Comparison of ENCODE assay signal across 17 cellular contexts in genomic region chr10:23053036-23053435, GRCh38. TPM values are rescaled to one million over a fixed set of nuclear protein-coding genes. Genes with fewer than 3 reads are reported as not detected.
DNase-seq lines count a peak whose midpoint lies in the region; ATAC-seq and TF ChIP-seq lines count a peak whose summit lies in the region.
"Had no signal": no experiment of that assay in that cellular context is flagged by ENCODE, and none has a peak within 500 bp of the region (broad histone marks: within the 10 kb centered on the region; RNA-seq: fewer than 3 reads in every experiment).

No MANE protein-coding gene starts in this region.

- peaks cover 5% of the 10 kb centered on the region; the same call in 1 of the 2 replicates for H3K27me3 Mint-ChIP-seq in WTC11 (ENCODE audit: low read depth)
- H3K27me3 Mint-ChIP-seq in nephron progenitor cell (ENCODE audit: low read depth, poor library complexity): peaks cover 6% of the 10 kb centered on the region

- H3K4me3 ChIP-seq in upper lobe of left lung: no peak overlapping the region

- no peak overlapping the region for H3K27ac ChIP-seq in upper lobe of left lung

- no peaks in the 10 kb centered on the region for H3K27me3 ChIP-seq in upper lobe of left lung

- H3K9me3 ChIP-seq in upper lobe of left lung: no peaks in the 10 kb centered on the region

- TF ChIP-seq CTCF in WTC11 (IDR thresholded peaks at IDR 0.05): no peak
- TF ChIP-seq CTCF in upper lobe of left lung (IDR thresholded peaks at IDR 0.05): no peak
- no peak for TF ChIP-seq CTCF in nephron progenitor cell (IDR thresholded peaks at IDR 0.05)

- TF ChIP-seq EP300 in upper lobe of left lung (IDR thresholded peaks at IDR 0.05): peak in 1 of 4 donors; percentile 75

- no peak for TF ChIP-seq POLR2A in upper lobe of left lung (IDR thresholded peaks at IDR 0.05)

- H3K36me3 ChIP-seq in upper lobe of left lung: no peaks in the 10 kb centered on the region

- CTCF ChIA-PET in WTC11 (lab: Charles Lee): interaction anchor here (1.0 to 1.2 kb wide), 2 partner anchors 17 to 63 kb away, joined by 3 read pairs; no protein-coding TSS in a partner anchor

- POLR2A ChIA-PET in WTC11 (lab: Charles Lee): interaction anchor here (0.6 kb wide), 1 partner anchor 1111 kb away, joined by 10 read pairs; no protein-coding TSS in a partner anchor

- H3K4me1 Mint-ChIP-seq in WTC11 (peaks cover 60% of the 10 kb centered on the region), nephron progenitor cell (peaks cover 60% of the 10 kb centered on the region)
- H3K4me1 Mint-ChIP-seq: activated CD4-positive, alpha-beta T cell treated with anti-CD3 and anti-CD28 coated beads, Interleukin-2, amount 10 ng/mL, durations not matched to agents 24 days and 14 days had no signal

- 33 to 43% methylated on average over 1 of the region's 1 CpG for WGBS in upper lobe of left lung, 2 donors

- H3K4me3 Mint-ChIP-seq in WTC11: no peak overlapping the region
- H3K4me3 Mint-ChIP-seq in nephron progenitor cell: no peak overlapping the region
- H3K4me3 Mint-ChIP-seq: activated CD4-positive, alpha-beta T cell treated with anti-CD3 and anti-CD28 coated beads, Interleukin-2, amount 10 ng/mL, durations not matched to agents 24 days and 14 days; dendritic cell treated with granulocyte-macrophage colony-stimulating factor and Interleukin-4, amounts not matched to agents 40 ng/mL and 50 ng/mL, for 4 days; natural killer cell treated with Interleukin-12 subunit alpha and Interleukin-12 subunit beta and Interleukin-15 and Interleukin-18, amount 100 ng/mL, for 72 hours had no signal

- DNase-seq in NCI-H82 (lab: John Stamatoyannopoulos, UW): peak; percentile 1
- DNase-seq in NCI-H82 treated with DMSO at 0.1 percent for 48 hours (lab: John Stamatoyannopoulos, UW; ENCODE audit: unreplicated experiment): no peak
- peak; percentile 20 for DNase-seq in WTC11 (ENCODE audit: low spot score)
- DNase-seq in islet precursor cell: peak; percentile 91
- DNase-seq in upper lobe of left lung: peak in 1 of 2 donors; percentile 86
- DNase-seq in nephron progenitor cell: no peak
- DNase-seq in HPDE6-E6E7 (ENCODE audit: extremely low spot score): no peak
- DNase-seq: ACHN; activated CD4-positive, alpha-beta T cell treated with anti-CD3 and anti-CD28 coated beads, Interleukin-2, amount 10 ng/mL, durations not matched to agents 24 days and 14 days; activated T-cell treated with anti-CD3 and anti-CD28 coated beads, Interleukin-2, amount 50 U/mL, for 48 hours; amygdala; KG1; kidney; NCI-H1694 treated with DMSO at 0.1 percent for 48 hours had no signal

- H3K4me1 ChIP-seq in upper lobe of left lung: no peaks in the 10 kb centered on the region

- no peaks in the 10 kb centered on the region for H3K36me3 Mint-ChIP-seq in WTC11
- no peaks in the 10 kb centered on the region for H3K36me3 Mint-ChIP-seq in nephron progenitor cell (ENCODE audit: low read depth)
- H3K36me3 Mint-ChIP-seq: natural killer cell treated with Interleukin-12 subunit alpha and Interleukin-12 subunit beta and Interleukin-15 and Interleukin-18, amount 100 ng/mL, for 72 hours had no signal

- H3K27ac Mint-ChIP-seq in WTC11 (no peak overlapping the region), nephron progenitor cell (no peak overlapping the region)
- H3K27ac Mint-ChIP-seq: activated CD4-positive, alpha-beta T cell treated with anti-CD3 and anti-CD28 coated beads, Interleukin-2, amount 10 ng/mL, durations not matched to agents 24 days and 14 days; dendritic cell treated with granulocyte-macrophage colony-stimulating factor and Interleukin-4, amounts not matched to agents 40 ng/mL and 50 ng/mL, for 4 days; natural killer cell treated with Interleukin-12 subunit alpha and Interleukin-12 subunit beta and Interleukin-15 and Interleukin-18, amount 100 ng/mL, for 72 hours had no signal

- ATAC-seq in WTC11: peak; percentile 53
- peak; percentile 71 to 80 for ATAC-seq in upper lobe of left lung (ENCODE audit: low FRiP score in 2 of 2)
- no peak for ATAC-seq in GM18868 (IDR thresholded peaks at IDR 0.05; ENCODE audit: unreplicated experiment)
- ATAC-seq: natural killer cell treated with Interleukin-12 subunit alpha and Interleukin-12 subunit beta and Interleukin-15 and Interleukin-18, amount 100 ng/mL, for 72 hours had no signal

- H3K9me3 Mint-ChIP-seq in WTC11 (no peaks in the 10 kb centered on the region), nephron progenitor cell (peaks cover 3% of the 10 kb centered on the region)
- H3K9me3 Mint-ChIP-seq: activated CD4-positive, alpha-beta T cell treated with anti-CD3 and anti-CD28 coated beads, Interleukin-2, amount 10 ng/mL, durations not matched to agents 24 days and 14 days; dendritic cell treated with granulocyte-macrophage colony-stimulating factor and Interleukin-4, amounts not matched to agents 40 ng/mL and 50 ng/mL, for 4 days; natural killer cell treated with Interleukin-12 subunit alpha and Interleukin-12 subunit beta and Interleukin-15 and Interleukin-18, amount 100 ng/mL, for 72 hours had no signal

TF ChIP-seq in WTC11, 78 proteins besides CTCF, POLR2A, EP300 and RAD21:
- TF ChIP-seq NFE2L1 (CRISPR knock-in tag; IDR thresholded peaks at IDR 0.05) (peak; percentile 76; the same call in 1 of the 2 replicates), EMX1 (CRISPR knock-in tag; IDR thresholded peaks at IDR 0.05) (no peak), NR1H2 (CRISPR knock-in tag; IDR thresholded peaks at IDR 0.05) (no peak), JAZF1 (CRISPR knock-in tag; IDR thresholded peaks at IDR 0.05) (no peak), AR (CRISPR knock-in tag; IDR thresholded peaks at IDR 0.05) (no peak)
TF ChIP-seq in WTC11: peak in this region for 1.

RNA-seq across cellular contexts. Expression of gene MSRB2, which starts 42.3 kb away (rescaled TPM):
- total RNA-seq in WTC11 (2021): 9.6 to 15.0 TPM (median 14.1 TPM) in 3 replicates
- 10 to 100 TPM in 5 of 6 donors, 1 to 10 TPM in 1; 9.6 to 19.9 (median 16.9) TPM for total RNA-seq in upper lobe of left lung

Comparison
In these comparisons a context has a peak if more than half of its experiments do, and no peak if none do; other contexts are left out.
1. DNase-seq: peak in NCI-H82 (single experiment), WTC11 (single experiment) and islet precursor cell (single experiment); none in NCI-H82 treated with DMSO at 0.1 percent for 48 hours (single experiment), nephron progenitor cell (single experiment) and HPDE6-E6E7 (single experiment).